8 cellular contexts compared by ENCODE assay signal in the genomic region with DNA sequence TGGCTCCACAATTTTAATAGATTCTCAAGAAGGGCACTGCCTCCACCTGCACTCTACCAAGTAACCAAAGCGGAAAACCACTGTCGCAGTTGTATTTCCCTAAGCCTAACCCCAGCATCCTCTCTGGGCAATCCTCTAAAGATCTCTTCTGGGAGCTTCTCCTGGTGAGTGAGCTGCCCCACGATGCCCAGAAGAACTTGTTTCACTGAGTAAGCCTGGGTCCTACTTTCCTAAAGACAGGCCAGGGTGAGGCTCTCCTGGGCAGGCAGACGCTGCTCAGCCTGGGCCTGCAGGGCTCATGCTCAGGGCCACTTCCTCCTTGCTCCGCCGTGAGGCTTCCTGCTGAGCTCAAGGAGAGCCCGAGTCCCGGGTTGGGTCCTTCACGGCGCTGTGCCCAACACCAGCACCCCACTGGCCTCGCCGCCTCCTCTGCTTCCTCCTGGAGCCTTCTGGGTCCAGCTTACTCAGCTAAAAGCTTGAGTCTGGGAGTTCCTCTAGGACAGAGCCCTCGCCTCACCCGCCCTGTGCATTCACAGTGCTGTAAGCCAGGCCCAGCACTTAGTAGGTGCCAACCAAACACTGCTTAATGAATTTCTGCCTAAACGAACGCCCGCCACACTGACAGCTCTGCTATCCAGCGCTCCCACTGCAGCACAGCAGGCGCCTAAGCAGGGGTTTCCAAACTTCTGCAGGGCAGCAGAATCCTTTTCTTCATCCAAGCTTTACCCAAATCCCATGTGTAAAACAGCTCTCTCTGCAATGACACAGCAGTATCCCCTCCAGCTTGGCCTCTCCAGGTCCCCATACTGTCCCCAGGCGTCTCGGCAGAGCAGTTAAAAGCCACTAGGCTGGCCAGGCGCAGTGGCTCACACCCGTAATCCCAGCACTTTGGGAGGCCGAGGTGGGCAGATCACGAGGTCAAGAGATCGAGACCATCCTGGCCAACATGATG. TPM values are rescaled to one million over a fixed set of nuclear protein-coding genes. Genes with fewer than 3 reads are reported as not detected.
A peak's percentile ranks its signal among the peaks of the same experiment; 100 is the strongest.
DNase-seq lines count a peak whose midpoint lies in the region; ATAC-seq and TF ChIP-seq lines count a peak whose summit lies in the region.

No MANE protein-coding gene starts in this region.

- H3K27ac ChIP-seq in CD4-positive, alpha-beta T cell (ENCODE audit: low read depth, low read length): peak overlapping the region; percentile 21
- no peak overlapping the region for H3K27ac ChIP-seq in iPS-20b (ENCODE audit: low read length)

- CTCF ChIA-PET in CD4-positive, alpha-beta T cell (lab: Charles Lee): interaction anchor here (0.9 kb wide), 1 partner anchor 173 kb away, joined by 3 read pairs; no protein-coding TSS in a partner anchor

- no peaks in the 10 kb centered on the region for H3K27me3 Mint-ChIP-seq in CD4-positive, alpha-beta T cell
- H3K27me3 Mint-ChIP-seq in activated T-cell treated with anti-CD3 and anti-CD28 coated beads, Interleukin-2, amount 50 U/mL, for 24 hours: no peaks in the 10 kb centered on the region
- no peaks in the 10 kb centered on the region for H3K27me3 Mint-ChIP-seq in stimulated activated naive B cell treated with anti-CD40 and anti-IgM and Interleukin-4, amounts not matched to agents 10 μg/mL and 1 μg/mL and 100 μg/mL, for 72 hours

- peaks cover 72% of the 10 kb centered on the region for H3K4me1 Mint-ChIP-seq in CD4-positive, alpha-beta T cell (ENCODE audit: low read depth)
- H3K4me1 Mint-ChIP-seq in activated T-cell treated with anti-CD3 and anti-CD28 coated beads, Interleukin-2, amount 50 U/mL, for 24 hours (ENCODE audit: low read depth): peaks cover 74% of the 10 kb centered on the region
- H3K4me1 Mint-ChIP-seq in stimulated activated naive B cell treated with anti-CD40 and anti-IgM and Interleukin-4, amounts not matched to agents 10 μg/mL and 1 μg/mL and 100 μg/mL, for 72 hours: peaks cover 49 to 80% of the 10 kb centered on the region in 2 donors

- peak; percentile 23 to 59 (median 36) for DNase-seq in CD4-positive, alpha-beta T cell
- DNase-seq in KG1 (lab: John Stamatoyannopoulos, UW): peak; percentile 78
- peak; percentile 68 for DNase-seq in activated T-cell treated with anti-CD3 and anti-CD28 coated beads, Interleukin-2, amount 50 U/mL, for 24 hours
- DNase-seq in stimulated activated naive B cell treated with anti-CD40 and anti-IgM and Interleukin-4, amounts not matched to agents 10 μg/mL and 1 μg/mL and 100 μg/mL, for 72 hours: peak; percentile 63
- DNase-seq in OCI-M1 (lab: John Stamatoyannopoulos, UW): no peak
- no peak for DNase-seq in DMS153 treated with DMSO at 0.1 percent for 48 hours (lab: John Stamatoyannopoulos, UW; ENCODE audit: unreplicated experiment)

- 0 out of 2 replicates have a peak overlapping the region, but pooled peaks have one; percentile 39 for H3K9ac ChIP-seq in iPS-20b (ENCODE audit: low read depth, low read length)

- H3K4me1 ChIP-seq in iPS-20b (ENCODE audit: insufficient read depth, low read length): no peaks in the 10 kb centered on the region; the same call in none of the 2 replicates

- peaks cover 65% of the 10 kb centered on the region for H3K36me3 Mint-ChIP-seq in CD4-positive, alpha-beta T cell (ENCODE audit: low read depth)
- peaks cover 86% of the 10 kb centered on the region for H3K36me3 Mint-ChIP-seq in activated T-cell treated with anti-CD3 and anti-CD28 coated beads, Interleukin-2, amount 50 U/mL, for 24 hours (ENCODE audit: low read depth)
- H3K36me3 Mint-ChIP-seq in stimulated activated naive B cell treated with anti-CD40 and anti-IgM and Interleukin-4, amounts not matched to agents 10 μg/mL and 1 μg/mL and 100 μg/mL, for 72 hours: peaks cover 35 to 54% of the 10 kb centered on the region in 2 donors

- H3K27me3 ChIP-seq in CD4-positive, alpha-beta T cell (ENCODE audit: control insufficient read depth, insufficient read depth, low read length): no peaks in the 10 kb centered on the region
- H3K27me3 ChIP-seq in iPS-20b (ENCODE audit: insufficient read depth, low read length): no peaks in the 10 kb centered on the region

- H3K4me3 Mint-ChIP-seq in CD4-positive, alpha-beta T cell: peak overlapping the region; percentile 74
- peak overlapping the region; percentile 68 for H3K4me3 Mint-ChIP-seq in activated T-cell treated with anti-CD3 and anti-CD28 coated beads, Interleukin-2, amount 50 U/mL, for 24 hours
- H3K4me3 Mint-ChIP-seq in stimulated activated naive B cell treated with anti-CD40 and anti-IgM and Interleukin-4, amounts not matched to agents 10 μg/mL and 1 μg/mL and 100 μg/mL, for 72 hours: peak overlapping the region; percentile 66 to 73

- no peaks in the 10 kb centered on the region for H3K9me3 Mint-ChIP-seq in CD4-positive, alpha-beta T cell
- H3K9me3 Mint-ChIP-seq in activated T-cell treated with anti-CD3 and anti-CD28 coated beads, Interleukin-2, amount 50 U/mL, for 24 hours: no peaks in the 10 kb centered on the region
- H3K9me3 Mint-ChIP-seq in stimulated activated naive B cell treated with anti-CD40 and anti-IgM and Interleukin-4, amounts not matched to agents 10 μg/mL and 1 μg/mL and 100 μg/mL, for 72 hours: no peaks in the 10 kb centered on the region

- POLR2A ChIA-PET in CD4-positive, alpha-beta T cell (lab: Charles Lee): interaction anchor here (0.7 to 3.7 kb wide), 7 partner anchors 9 to 181 kb away, joined by 4 to 18 read pairs (median 8); a partner anchor contains a TSS

- peaks cover 11% of the 10 kb centered on the region; the same call in 1 of the 2 replicates for H3K36me3 ChIP-seq in iPS-20b (ENCODE audit: insufficient read depth, low read depth, low read length)

- ATAC-seq in CD4-positive, alpha-beta T cell (ENCODE audit: poor library complexity): peak; percentile 82
- ATAC-seq in GM21423 (IDR thresholded peaks at IDR 0.05; ENCODE audit: unreplicated experiment): peak; percentile 67
- peak; percentile 90 for ATAC-seq in stimulated activated naive B cell treated with anti-CD40 and anti-IgM and Interleukin-4, amounts not matched to agents 10 μg/mL and 1 μg/mL and 100 μg/mL, for 72 hours (replicated peaks)

- TF ChIP-seq CTCF in CD4-positive, alpha-beta T cell (IDR thresholded peaks at IDR 0.05): no peak

- no peak overlapping the region for H3K4me3 ChIP-seq in iPS-20b (ENCODE audit: low read length)

- no peaks in the 10 kb centered on the region for H3K9me3 ChIP-seq in CD4-positive, alpha-beta T cell (ENCODE audit: control insufficient read depth, low read length)
- no peaks in the 10 kb centered on the region for H3K9me3 ChIP-seq in iPS-20b (ENCODE audit: insufficient read depth, low read depth, low read length)

- H3K27ac Mint-ChIP-seq in CD4-positive, alpha-beta T cell: peak overlapping the region; percentile 75
- H3K27ac Mint-ChIP-seq in activated T-cell treated with anti-CD3 and anti-CD28 coated beads, Interleukin-2, amount 50 U/mL, for 24 hours: peak overlapping the region; percentile 92
- peak overlapping the region; percentile 92 for H3K27ac Mint-ChIP-seq in stimulated activated naive B cell treated with anti-CD40 and anti-IgM and Interleukin-4, amounts not matched to agents 10 μg/mL and 1 μg/mL and 100 μg/mL, for 72 hours

- intact Hi-C loops in CD4-positive, alpha-beta T cell (cut with DNase I, micrococcal nuclease): loop anchor here in 1 of 2 experiments (10.0 kb wide), 1 partner anchor 154 kb away; a partner anchor contains a TSS

RNA-seq across cellular contexts. Expression of a gene that starts 5.7 kb away (rescaled TPM):
- total RNA-seq in CD4-positive, alpha-beta T cell: 10 to 100 TPM; 49.7 to 53.8 TPM

Comparison
In these comparisons a context has a peak if more than half of its experiments do, and no peak if none do; other contexts are left out.
1. DNase-seq: peak in CD4-positive, alpha-beta T cell (10 of 10), KG1 (single experiment), activated T-cell treated with anti-CD3 and anti-CD28 coated beads, Interleukin-2, amount 50 U/mL, for 24 hours (single experiment) and stimulated activated naive B cell treated with anti-CD40 and anti-IgM and Interleukin-4, amounts not matched to agents 10 μg/mL and 1 μg/mL and 100 μg/mL, for 72 hours (single experiment); none in OCI-M1 (single experiment) and DMS153 treated with DMSO at 0.1 percent for 48 hours (single experiment).
2. Peak in every context shown above with its lines, with median percentiles within 50 percentile points of each other: ATAC-seq, H3K27ac Mint-ChIP-seq and H3K4me3 Mint-ChIP-seq.